Comparison of ENCODE assay signal across 19 cellular contexts in the genomic region with DNA sequence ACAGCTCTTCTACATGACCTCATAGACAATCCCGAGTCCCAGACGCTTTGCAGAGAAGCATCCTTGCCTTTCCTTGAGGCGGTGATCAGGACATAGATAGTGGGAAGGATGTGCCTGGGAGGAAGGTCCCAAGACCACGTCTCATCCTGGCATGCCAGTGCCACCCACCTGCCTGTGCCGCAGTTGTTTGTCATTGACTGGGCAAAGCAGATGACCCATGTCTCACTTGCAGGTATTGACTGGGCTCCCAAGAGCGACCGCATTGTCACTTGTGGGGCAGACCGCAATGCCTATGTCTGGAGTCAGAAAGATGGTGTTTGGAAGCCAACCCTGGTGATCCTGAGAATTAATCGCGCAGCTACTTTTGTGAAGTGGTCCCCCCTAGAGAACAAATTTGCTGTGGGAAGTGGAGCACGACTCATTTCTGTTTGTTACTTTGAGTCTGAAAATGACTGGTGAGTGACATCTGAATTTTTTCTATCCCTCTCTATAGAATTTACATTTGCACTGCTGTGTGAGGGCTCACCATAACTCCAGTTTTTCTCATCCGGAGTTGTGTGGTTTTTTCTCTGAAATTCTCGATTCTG. TPM values are rescaled to one million over a fixed set of nuclear protein-coding genes. Genes with fewer than 3 reads are reported as not detected.
DNase-seq lines count a peak whose midpoint lies in the region; ATAC-seq, FAIRE-seq and TF ChIP-seq lines count a peak whose summit lies in the region.
"Had no signal": no experiment of that assay in that cellular context is flagged by ENCODE, and none has a peak within 500 bp of the region (broad histone marks: within the 10 kb centered on the region; RNA-seq: fewer than 3 reads in every experiment).

No MANE protein-coding gene starts in this region.

- CTCF ChIA-PET in activated naive CD4-positive, alpha-beta T cell treated with anti-CD3 and anti-CD28 coated beads for 36 hours (lab: Charles Lee) = no interaction called here
- CTCF ChIA-PET in WTC11 (lab: Charles Lee) (no interaction called here), K562 (lab: Yijun Ruan, JAX; ENCODE audit: low intra/inter-chr PET ratio) (no interaction called here)

- H3K27ac Mint-ChIP-seq in activated naive CD4-positive, alpha-beta T cell treated with anti-CD3 and anti-CD28 coated beads, Interleukin-2, amount 50 U/mL, for 72 hours = no peak overlapping the region
- no peak overlapping the region for H3K27ac Mint-ChIP-seq in activated naive CD4-positive, alpha-beta T cell treated with anti-CD3 and anti-CD28 coated beads for 36 hours
- H3K27ac Mint-ChIP-seq in WTC11 = peak overlapping the region; percentile 39; the same call in 1 of the 2 replicates

- H3K27me3 ChIP-seq in K562 (ENCODE audit: control insufficient read depth in 2 of 2, insufficient read depth in 2 of 2, low read length in 2 of 2) (no peaks in the 10 kb centered on the region), thoracic aorta (replicated peaks; ENCODE audit: insufficient read depth) (no peaks in the 10 kb centered on the region)
- H3K27me3 ChIP-seq: MG63 had no signal

- no peaks in the 10 kb centered on the region for H3K79me2 ChIP-seq in K562 (ENCODE audit: control insufficient read depth, insufficient read depth, low read length)

- no peak overlapping the region for H3K4me3 Mint-ChIP-seq in activated naive CD4-positive, alpha-beta T cell treated with anti-CD3 and anti-CD28 coated beads for 36 hours
- H3K4me3 Mint-ChIP-seq in WTC11 = no peak overlapping the region
- H3K4me3 Mint-ChIP-seq: CD4-positive, CD25-positive, alpha-beta regulatory T cell had no signal

- H3K9ac ChIP-seq in K562 (ENCODE audit: insufficient read depth in 1 of 2, low read depth in 2 of 2, low read length in 2 of 2) = peak overlapping the region in 1 of 2 experiments; percentile 53; a peak in 2 of 4 replicates

- no peak for FAIRE-seq in K562 (lab: Jason Lieb, UNC)

- TF ChIP-seq POLR2A in K562 (conservative IDR thresholded peaks at IDR 0.05) = 0 out of 2 replicates have a peak, but pooled peaks have one; percentile 35

- no peak for TF ChIP-seq CTCF in WTC11 (IDR thresholded peaks at IDR 0.05)
- TF ChIP-seq CTCF in K562 (IDR thresholded peaks at IDR 0.05 in 2 of 3, conservative IDR thresholded peaks at IDR 0.05 in 1 of 3; ENCODE audit: insufficient read depth in 2 of 3, low read depth in 1 of 3, low read length in 3 of 3) = no peak
- no peak for TF ChIP-seq CTCF in thoracic aorta (IDR thresholded peaks at IDR 0.05)
- TF ChIP-seq CTCF in mucosa of descending colon (IDR thresholded peaks at IDR 0.05) = no peak

- H3K9me3 ChIP-seq in K562 (replicated peaks; ENCODE audit: control insufficient read depth, insufficient read depth, low read depth, low read length) = no peaks in the 10 kb centered on the region
- no peaks in the 10 kb centered on the region for H3K9me3 ChIP-seq in thoracic aorta
- no peaks in the 10 kb centered on the region for H3K9me3 ChIP-seq in mucosa of descending colon
- H3K9me3 ChIP-seq: MG63 had no signal

- H3K9me1 ChIP-seq in K562 (ENCODE audit: control insufficient read depth, insufficient read depth, low read length) = no peaks in the 10 kb centered on the region

- H2AFZ ChIP-seq in K562 (ENCODE audit: low read depth, low read length) = no peak overlapping the region

- H3K36me3 Mint-ChIP-seq in activated naive CD4-positive, alpha-beta T cell treated with anti-CD3 and anti-CD28 coated beads, Interleukin-2, amount 50 U/mL, for 72 hours = peaks cover 5 to 7% of the 10 kb centered on the region in 2 donors
- H3K36me3 Mint-ChIP-seq in activated naive CD4-positive, alpha-beta T cell treated with anti-CD3 and anti-CD28 coated beads for 36 hours (ENCODE audit: low read depth) = peaks cover 37% of the 10 kb centered on the region
- peaks cover 39% of the 10 kb centered on the region for H3K36me3 Mint-ChIP-seq in WTC11

- no peaks in the 10 kb centered on the region for H3K27me3 Mint-ChIP-seq in activated naive CD4-positive, alpha-beta T cell treated with anti-CD3 and anti-CD28 coated beads for 36 hours (ENCODE audit: low read depth)
- no peaks in the 10 kb centered on the region for H3K27me3 Mint-ChIP-seq in WTC11 (ENCODE audit: low read depth)
- H3K27me3 Mint-ChIP-seq: CD4-positive, CD25-positive, alpha-beta regulatory T cell had no signal

- H3K4me2 ChIP-seq in K562 (ENCODE audit: insufficient read depth, low read length) = no peak overlapping the region

- H3K27ac ChIP-seq in K562 (ENCODE audit: extremely low read depth, low read depth, low read length) (no peak overlapping the region), thoracic aorta (peak overlapping the region; percentile 34 to 72)

- peaks cover 10% of the 10 kb centered on the region for H3K4me1 Mint-ChIP-seq in activated naive CD4-positive, alpha-beta T cell treated with anti-CD3 and anti-CD28 coated beads for 36 hours (ENCODE audit: low read depth)
- H3K4me1 Mint-ChIP-seq in WTC11 = no peaks in the 10 kb centered on the region

- BruUV-seq in K562 (replicated peaks; lab: Mats Ljungman, UMichigan) = no TSS peak

- intact Hi-C loops in activated naive CD4-positive, alpha-beta T cell treated with anti-CD3 and anti-CD28 coated beads for 36 hours (cut with micrococcal nuclease) = no loop called here
- intact Hi-C loops in K562 (cut with micrococcal nuclease) (no loop called here), mucosa of descending colon (cut with DNase I, micrococcal nuclease) (no loop called here)

- H3K4me3 ChIP-seq in K562 (no peak overlapping the region), thoracic aorta (no peak overlapping the region), mucosa of descending colon (no peak overlapping the region)
- H3K4me3 ChIP-seq: MG63 had no signal

- TF ChIP-seq EP300 in K562 (IDR thresholded peaks at IDR 0.05; ENCODE audit: low read length) = no peak

- H3K36me3 ChIP-seq in K562 (ENCODE audit: control insufficient read depth, insufficient read depth, low read length) (peaks cover 80% of the 10 kb centered on the region), thoracic aorta (peaks cover 27% of the 10 kb centered on the region), mucosa of descending colon (ENCODE audit: low read depth) (peaks cover 4% of the 10 kb centered on the region)

- no peak for DNase-seq in activated naive CD4-positive, alpha-beta T cell treated with anti-CD3 and anti-CD28 coated beads, Interleukin-2, amount 50 U/mL, for 72 hours (ENCODE audit: low spot score in 2 of 2)
- no peak for DNase-seq in activated naive CD4-positive, alpha-beta T cell treated with anti-CD3 and anti-CD28 coated beads for 36 hours
- DNase-seq in WTC11 (ENCODE audit: low spot score) (no peak), K562 (ENCODE audit: extremely low read depth in 1 of 4, low spot score in 3 of 4) (no peak), thoracic aorta (ENCODE audit: low spot score) (no peak), mucosa of descending colon (no peak), left lobe of liver (ENCODE audit: low spot score) (no peak), NCI-H510A (lab: John Stamatoyannopoulos, UW) (no peak)
- DNase-seq: CD4-positive, CD25-positive, alpha-beta regulatory T cell; COR-L47; DMS79; MG63; NCI-H1417; NCI-H1694 treated with DMSO at 0.1 percent for 48 hours; NCI-H2081 treated with DMSO at 0.1 percent for 48 hours; NCI-H446; NCI-H526 treated with DMSO at 0.1 percent for 48 hours; OCI-M1; Right ventricle myocardium superior had no signal

- in situ Hi-C loops in K562 (cut with MboI) = no loop called here

- peak; percentile 28 to 65 for ATAC-seq in activated naive CD4-positive, alpha-beta T cell treated with anti-CD3 and anti-CD28 coated beads, Interleukin-2, amount 50 U/mL, for 72 hours
- ATAC-seq in WTC11 (no peak), K562 (no peak), thoracic aorta (ENCODE audit: insufficient number of reproducible peaks, low FRiP score, low read depth) (no peak), mucosa of descending colon (no peak), left lobe of liver (no peak)

- POLR2A ChIA-PET in WTC11 (lab: Charles Lee) = interaction anchor here (0.6 kb wide), 1 partner anchor 30 kb away, joined by 3 read pairs; no protein-coding TSS in a partner anchor
- POLR2A ChIA-PET in K562 (lab: Yijun Ruan, JAX) = interaction anchor here (0.7 to 1.2 kb wide), 2 partner anchors 8 to 11 kb away, joined by 3 to 4 read pairs; no protein-coding TSS in a partner anchor

- WGBS in K562 (ENCODE audit: insufficient coverage, low coverage, missing lambda C conversion rate) = 93% methylated on average over 13 of the region's 13 CpGs

- no peaks in the 10 kb centered on the region for H4K20me1 ChIP-seq in K562 (replicated peaks; ENCODE audit: control insufficient read depth, insufficient read depth, low read length)

- no peaks in the 10 kb centered on the region for H3K9me3 Mint-ChIP-seq in activated naive CD4-positive, alpha-beta T cell treated with anti-CD3 and anti-CD28 coated beads, Interleukin-2, amount 50 U/mL, for 72 hours
- no peaks in the 10 kb centered on the region for H3K9me3 Mint-ChIP-seq in activated naive CD4-positive, alpha-beta T cell treated with anti-CD3 and anti-CD28 coated beads for 36 hours
- no peaks in the 10 kb centered on the region for H3K9me3 Mint-ChIP-seq in WTC11
- H3K9me3 Mint-ChIP-seq: CD4-positive, CD25-positive, alpha-beta regulatory T cell had no signal

- no peak for TF ChIP-seq RAD21 in K562 (CRISPR knock-in tag; conservative IDR thresholded peaks at IDR 0.05 in 1 of 2, IDR thresholded peaks at IDR 0.05 in 1 of 2)

- no peaks in the 10 kb centered on the region for H3K4me1 ChIP-seq in K562 (replicated peaks in 1 of 2; ENCODE audit: control insufficient read depth in 2 of 2, insufficient read depth in 2 of 2, low read length in 2 of 2)
- H3K4me1 ChIP-seq in thoracic aorta (ENCODE audit: control insufficient read depth in 1 of 2, low read depth in 2 of 2) = peaks cover 20 to 49% of the 10 kb centered on the region in 2 donors
- no peaks in the 10 kb centered on the region for H3K4me1 ChIP-seq in mucosa of descending colon (ENCODE audit: low read depth)

RNA-seq across cellular contexts. Expression of a gene that starts 18.5 kb away (rescaled TPM):
- total RNA-seq in activated naive CD4-positive, alpha-beta T cell treated with anti-CD3 and anti-CD28 coated beads, Interleukin-2, amount 50 U/mL, for 72 hours = 10 to 100 TPM; 43.5 to 57.2 TPM
- total RNA-seq in activated naive CD4-positive, alpha-beta T cell treated with anti-CD3 and anti-CD28 coated beads for 36 hours = 10 to 100 TPM; 41.5 to 47.7 TPM
- total RNA-seq in WTC11 (2021) = 149 to 160 TPM (median 150 TPM) in 3 replicates
- total RNA-seq in K562 (2011; cell fraction: chromatin; rRNA removed; ENCODE audit: low replicate concordance) = 32.7 and 51.7 TPM in 2 replicates
- 40.7 and 42.2 TPM in 2 replicates for total RNA-seq in K562 (2011; cell fraction: nucleolus; rRNA removed)
- total RNA-seq in K562 (2011; cell fraction: nucleoplasm; rRNA removed) = 40.5 and 61.6 TPM in 2 replicates
- total RNA-seq in K562 (2014; rRNA removed) = 55.6 and 87.2 TPM in 2 replicates
- 75.4 and 83.0 TPM in 2 replicates for total RNA-seq in K562 (2014; rRNA removed; fragmentation: Illumina TruSeq; extraction: Trizol)
- 78.7 and 86.1 TPM in 2 replicates for total RNA-seq in K562 (2015; rRNA removed; fragmentation: Illumina TruSeq; extraction: Trizol)
- 120 and 121 TPM in 2 replicates for total RNA-seq in K562 (2021)
- polyA plus RNA-seq in K562 (2011; rRNA removed) = 39.5 and 41.9 TPM in 2 replicates
- polyA plus RNA-seq in K562 (2011; cell fraction: cytosol; rRNA removed) = 61.5 and 87.8 TPM in 2 replicates
- 44.9 and 61.3 TPM in 2 replicates for polyA plus RNA-seq in K562 (2011; cell fraction: nucleus; rRNA removed)
- polyA plus RNA-seq in K562 (2012) = 108 and 132 TPM in 2 replicates
- polyA plus RNA-seq in K562 (2014; fragmentation: Illumina TruSeq; extraction: Trizol) = 96.4 and 107 TPM in 2 replicates
- 100 to 1,000 TPM; 130 to 151 TPM for polyA plus RNA-seq in K562 (2014; fragmentation: Nextera tagmentation; extraction: Ambion mirVana)
- 74.6 and 75.7 TPM in 2 replicates for polyA plus RNA-seq in K562 (2014; rRNA removed)
- polyA minus RNA-seq in K562 (2011; rRNA and poly(A)+ RNA removed) = 42.0 and 57.7 TPM in 2 replicates
- 31.2 and 36.7 TPM in 2 replicates for polyA minus RNA-seq in K562 (2011; cell fraction: cytosol; rRNA and poly(A)+ RNA removed)
- polyA minus RNA-seq in K562 (2011; cell fraction: nucleus; rRNA and poly(A)+ RNA removed) = 20.7 and 21.9 TPM in 2 replicates
- 10 to 100 TPM; 76.3 to 99.5 TPM for total RNA-seq in thoracic aorta
- total RNA-seq in mucosa of descending colon = 100 to 1,000 TPM; 142 to 158 (median 157) TPM
- 64.2 TPM for total RNA-seq in left lobe of liver

RNA-seq across cellular contexts. Expression of a gene that starts 30.4 kb away (rescaled TPM):
- total RNA-seq in activated naive CD4-positive, alpha-beta T cell treated with anti-CD3 and anti-CD28 coated beads, Interleukin-2, amount 50 U/mL, for 72 hours = 100 to 1,000 TPM; 254 to 333 TPM
- 100 to 1,000 TPM; 334 to 345 TPM for total RNA-seq in activated naive CD4-positive, alpha-beta T cell treated with anti-CD3 and anti-CD28 coated beads for 36 hours
- total RNA-seq in WTC11 (2021) (63.3 to 70.2 TPM (median 66.2 TPM) in 3 replicates), K562 (2014; rRNA removed) (357 and 436 TPM in 2 replicates), K562 (2014; rRNA removed; fragmentation: Illumina TruSeq; extraction: Trizol) (77.8 and 81.5 TPM in 2 replicates), K562 (2015; rRNA removed; fragmentation: Illumina TruSeq; extraction: Trizol) (216 and 235 TPM in 2 replicates), K562 (2021) (187 and 221 TPM in 2 replicates), thoracic aorta (100 to 1,000 TPM; 266 to 350 TPM), mucosa of descending colon (100 to 1,000 TPM; 107 to 153 (median 119) TPM), left lobe of liver (37.4 TPM)
- total RNA-seq in K562 (2011; cell fraction: chromatin; rRNA removed; ENCODE audit: low replicate concordance) = 99.9 and 272 TPM in 2 replicates
- 195 and 204 TPM in 2 replicates for total RNA-seq in K562 (2011; cell fraction: nucleolus; rRNA removed)
- total RNA-seq in K562 (2011; cell fraction: nucleoplasm; rRNA removed) = 146 and 192 TPM in 2 replicates
- polyA plus RNA-seq in K562 (2011; rRNA removed) (211 and 213 TPM in 2 replicates), K562 (2014; fragmentation: Illumina TruSeq; extraction: Trizol) (93.3 and 345 TPM in 2 replicates), K562 (2014; fragmentation: Nextera tagmentation; extraction: Ambion mirVana) (10 to 100 TPM in 1 of 2 experiments, 1 to 10 TPM in 1; 6.7 to 38.7 TPM), K562 (2014; rRNA removed) (308 and 407 TPM in 2 replicates)
- 307 and 633 TPM in 2 replicates for polyA plus RNA-seq in K562 (2011; cell fraction: cytosol; rRNA removed)
- polyA plus RNA-seq in K562 (2011; cell fraction: nucleus; rRNA removed) = 159 and 253 TPM in 2 replicates
- 510 and 518 TPM in 2 replicates for polyA plus RNA-seq in K562 (2012)
- 59.3 and 102 TPM in 2 replicates for polyA minus RNA-seq in K562 (2011; rRNA and poly(A)+ RNA removed)
- polyA minus RNA-seq in K562 (2011; cell fraction: cytosol; rRNA and poly(A)+ RNA removed) = 118 and 133 TPM in 2 replicates
- polyA minus RNA-seq in K562 (2011; cell fraction: nucleus; rRNA and poly(A)+ RNA removed) = 73.5 and 76.2 TPM in 2 replicates

Comparison
In these comparisons a context has a peak if more than half of its experiments do, and no peak if none do; other contexts are left out.
1. ATAC-seq: peak in activated naive CD4-positive, alpha-beta T cell treated with anti-CD3 and anti-CD28 coated beads, Interleukin-2, amount 50 U/mL, for 72 hours (2 of 2); none in WTC11 (single experiment), K562 (single experiment), thoracic aorta (single experiment), mucosa of descending colon (single experiment) and left lobe of liver (single experiment).